Comparison of ENCODE assay signal across 14 cellular contexts in genomic region chr2:102230410-102230909, GRCh38. TPM values are rescaled to one million over a fixed set of nuclear protein-coding genes. Genes with fewer than 3 reads are reported as not detected.
DNase-seq lines count a peak whose midpoint lies in the region.
"Had no signal": no experiment of that assay in that cellular context is flagged by ENCODE, and none has a peak within 500 bp of the region (broad histone marks: within the 10 kb centered on the region; RNA-seq: fewer than 3 reads in every experiment).

No MANE protein-coding gene starts in this region.

- peak; percentile 54 for DNase-seq in activated CD4-positive, alpha-beta T cell treated with anti-CD3 and anti-CD28 coated beads, Interleukin-2, amount 10 ng/mL, durations not matched to agents 24 days and 14 days
- DNase-seq in activated CD4-positive, alpha-beta T cell treated with anti-CD3 and anti-CD28 coated beads, Interleukin-2, amount 50 U/mL, for 48 hours, result no peak
- DNase-seq in mesenchymal stem cell (no peak), HUDEP-2 (lab: John Stamatoyannopoulos, UW; ENCODE audit: unreplicated experiment in 76 of 76) (no peak), NCI-H524 (lab: John Stamatoyannopoulos, UW) (no peak), OCI-M2 (lab: John Stamatoyannopoulos, UW; ENCODE audit: unreplicated experiment) (no peak)
- DNase-seq: 8988T; ACHN; CD4-positive, CD25-positive, alpha-beta regulatory T cell; GF-D8; GOT3; H9 had no signal

- peaks cover 52% of the 10 kb centered on the region for H3K4me1 Mint-ChIP-seq in activated CD4-positive, alpha-beta T cell treated with anti-CD3 and anti-CD28 coated beads, Interleukin-2, amount 10 ng/mL, durations not matched to agents 24 days and 14 days

- intact Hi-C loops in activated CD4-positive, alpha-beta T cell treated with anti-CD3 and anti-CD28 coated beads, Interleukin-2, amount 10 ng/mL, durations not matched to agents 24 days and 14 days (cut with micrococcal nuclease), result no loop called here

- no peak overlapping the region for H3K27ac Mint-ChIP-seq in activated CD4-positive, alpha-beta T cell treated with anti-CD3 and anti-CD28 coated beads, Interleukin-2, amount 10 ng/mL, durations not matched to agents 24 days and 14 days
- H3K27ac Mint-ChIP-seq: H9 had no signal

- H3K4me2 ChIP-seq in mesenchymal stem cell (ENCODE audit: low read length, poor library complexity, severe bottlenecking), result no peak overlapping the region

- WGBS in esophagus, 2 donors, result 91 to 92% methylated on average over 9 of the region's 9 CpGs
- WGBS in mesenchymal stem cell, result 95% methylated on average over 9 of the region's 9 CpGs

- H4K8ac ChIP-seq in mesenchymal stem cell (ENCODE audit: low read length), result peak overlapping the region; percentile 87

- no peak overlapping the region for H2BK5ac ChIP-seq in mesenchymal stem cell (ENCODE audit: low read depth, low read length, poor library complexity, severe bottlenecking)

- peak overlapping the region; percentile 6 for H2BK15ac ChIP-seq in mesenchymal stem cell (ENCODE audit: low read depth, poor library complexity, severe bottlenecking)

- H3K79me1 ChIP-seq in mesenchymal stem cell (replicated peaks; ENCODE audit: low read length, poor library complexity, severe bottlenecking), result no peaks in the 10 kb centered on the region

- no peaks in the 10 kb centered on the region for H3K27me3 ChIP-seq in esophagus (ENCODE audit: control insufficient read depth in 1 of 2, insufficient read depth in 2 of 2, low read length in 2 of 2)
- no peaks in the 10 kb centered on the region for H3K27me3 ChIP-seq in mesenchymal stem cell (ENCODE audit: control insufficient read depth in 1 of 2, insufficient read depth in 1 of 2, low read length in 2 of 2)
- H3K27me3 ChIP-seq: BLaER1 treated with 17β-estradiol and CSF1 and Interleukin-3, amounts not matched to agents 10 nM and 100 nM had no signal

- H3K27ac ChIP-seq in esophagus (ENCODE audit: low read depth in 2 of 2, low read length in 1 of 2) (peak overlapping the region; percentile 29 to 40), mesenchymal stem cell (ENCODE audit: low read length, poor library complexity, severe bottlenecking) (no peak overlapping the region)

- no peak overlapping the region for H3K4me3 Mint-ChIP-seq in activated CD4-positive, alpha-beta T cell treated with anti-CD3 and anti-CD28 coated beads, Interleukin-2, amount 10 ng/mL, durations not matched to agents 24 days and 14 days
- H3K4me3 Mint-ChIP-seq: CD4-positive, CD25-positive, alpha-beta regulatory T cell; H9 had no signal

- H3K9ac ChIP-seq in mesenchymal stem cell (ENCODE audit: low read length), result peak overlapping the region; percentile 80

- H3K36me3 ChIP-seq in esophagus (ENCODE audit: control insufficient read depth in 2 of 2, insufficient read depth in 2 of 2, low read length in 1 of 2) (peaks cover 2 to 9% of the 10 kb centered on the region in 2 donors), mesenchymal stem cell (ENCODE audit: control insufficient read depth in 1 of 2, insufficient read depth in 2 of 2, low read depth in 1 of 2, low read length in 2 of 2) (peaks cover 0 to 8% of the 10 kb centered on the region in 2 experiments)
- H3K36me3 ChIP-seq: BLaER1 treated with 17β-estradiol and CSF1 and Interleukin-3, amounts not matched to agents 10 nM and 100 nM had no signal

- peaks cover 0 to 3% of the 10 kb centered on the region in 2 donors for H3K9me3 ChIP-seq in esophagus (ENCODE audit: control insufficient read depth in 2 of 2, insufficient read depth in 1 of 2, low read depth in 1 of 2, low read length in 1 of 2)
- no peaks in the 10 kb centered on the region for H3K9me3 ChIP-seq in mesenchymal stem cell (ENCODE audit: control insufficient read depth, low read length)
- H3K9me3 ChIP-seq: BLaER1 treated with 17β-estradiol and CSF1 and Interleukin-3, amounts not matched to agents 10 nM and 100 nM had no signal

- peak overlapping the region; percentile 90 for H4K91ac ChIP-seq in mesenchymal stem cell (ENCODE audit: low read length)

- no peaks in the 10 kb centered on the region for H3K36me3 Mint-ChIP-seq in activated CD4-positive, alpha-beta T cell treated with anti-CD3 and anti-CD28 coated beads, Interleukin-2, amount 10 ng/mL, durations not matched to agents 24 days and 14 days (ENCODE audit: low read depth)
- H3K36me3 Mint-ChIP-seq: CD4-positive, CD25-positive, alpha-beta regulatory T cell had no signal

- no peak overlapping the region for H3K4me3 ChIP-seq in esophagus (ENCODE audit: low read depth in 1 of 2, low read length in 2 of 2)
- no peak overlapping the region for H3K4me3 ChIP-seq in mesenchymal stem cell (ENCODE audit: insufficient read depth in 1 of 2, low read depth in 1 of 2, low read length in 2 of 2)
- H3K4me3 ChIP-seq: BLaER1 treated with 17β-estradiol and CSF1 and Interleukin-3, amounts not matched to agents 10 nM and 100 nM had no signal

- peaks cover 4% of the 10 kb centered on the region for H3K9me3 Mint-ChIP-seq in activated CD4-positive, alpha-beta T cell treated with anti-CD3 and anti-CD28 coated beads, Interleukin-2, amount 10 ng/mL, durations not matched to agents 24 days and 14 days
- H3K9me3 Mint-ChIP-seq: CD4-positive, CD25-positive, alpha-beta regulatory T cell; H9 had no signal

- H3K4me1 ChIP-seq in esophagus (ENCODE audit: control insufficient read depth in 2 of 2, insufficient read depth in 2 of 2, low read length in 1 of 2), result peaks cover 0 to 3% of the 10 kb centered on the region in 2 donors
- H3K4me1 ChIP-seq in mesenchymal stem cell (ENCODE audit: control insufficient read depth, insufficient read depth, low read depth, low read length), result peaks cover 13% of the 10 kb centered on the region

- no peak overlapping the region for H3K23ac ChIP-seq in mesenchymal stem cell (ENCODE audit: low read length in 2 of 2)

- H3K27me3 Mint-ChIP-seq in activated CD4-positive, alpha-beta T cell treated with anti-CD3 and anti-CD28 coated beads, Interleukin-2, amount 10 ng/mL, durations not matched to agents 24 days and 14 days, result peaks cover 2% of the 10 kb centered on the region
- H3K27me3 Mint-ChIP-seq: CD4-positive, CD25-positive, alpha-beta regulatory T cell had no signal

- H3K18ac ChIP-seq in mesenchymal stem cell (ENCODE audit: low read depth in 1 of 2, low read length in 2 of 2), result peak overlapping the region; percentile 82 to 93

- H2BK120ac ChIP-seq in mesenchymal stem cell (ENCODE audit: low read depth, low read length), result peak overlapping the region; percentile 39

- H2BK12ac ChIP-seq in mesenchymal stem cell (ENCODE audit: low read length in 2 of 2), result peak overlapping the region; percentile 73 to 94

- H3K4ac ChIP-seq in mesenchymal stem cell (ENCODE audit: low read depth in 1 of 2, low read length in 2 of 2), result peak overlapping the region; percentile 21 to 96

- peak overlapping the region in 1 of 2 experiments; percentile 46 for H3K14ac ChIP-seq in mesenchymal stem cell (ENCODE audit: low read length in 2 of 2)

- H2AK5ac ChIP-seq in mesenchymal stem cell (ENCODE audit: low read length, severe bottlenecking), result no peak overlapping the region

- no peak overlapping the region for H2AFZ ChIP-seq in mesenchymal stem cell (ENCODE audit: low read depth, low read length)

RNA-seq across cellular contexts. Expression of gene IL1RL2, which starts 43.6 kb away (rescaled TPM):
- total RNA-seq in activated CD4-positive, alpha-beta T cell treated with anti-CD3 and anti-CD28 coated beads, Interleukin-2, amount 10 ng/mL, durations not matched to agents 24 days and 14 days, result 0.09 and 0.12 TPM in 2 replicates
- polyA plus RNA-seq in esophagus, result 1 to 10 TPM; 5.0 to 6.1 TPM
- polyA plus RNA-seq in mesenchymal stem cell (2013, experiment 1 of 2), result 0.06 TPM
- polyA plus RNA-seq in mesenchymal stem cell (2013, experiment 2 of 2), result 0.12 TPM
- total RNA-seq: CD4-positive, CD25-positive, alpha-beta regulatory T cell; H9 had no signal
- polyA plus RNA-seq: CD4-positive, CD25-positive, alpha-beta regulatory T cell had no signal
